15 cellular contexts compared by ENCODE assay signal in the genomic region with DNA sequence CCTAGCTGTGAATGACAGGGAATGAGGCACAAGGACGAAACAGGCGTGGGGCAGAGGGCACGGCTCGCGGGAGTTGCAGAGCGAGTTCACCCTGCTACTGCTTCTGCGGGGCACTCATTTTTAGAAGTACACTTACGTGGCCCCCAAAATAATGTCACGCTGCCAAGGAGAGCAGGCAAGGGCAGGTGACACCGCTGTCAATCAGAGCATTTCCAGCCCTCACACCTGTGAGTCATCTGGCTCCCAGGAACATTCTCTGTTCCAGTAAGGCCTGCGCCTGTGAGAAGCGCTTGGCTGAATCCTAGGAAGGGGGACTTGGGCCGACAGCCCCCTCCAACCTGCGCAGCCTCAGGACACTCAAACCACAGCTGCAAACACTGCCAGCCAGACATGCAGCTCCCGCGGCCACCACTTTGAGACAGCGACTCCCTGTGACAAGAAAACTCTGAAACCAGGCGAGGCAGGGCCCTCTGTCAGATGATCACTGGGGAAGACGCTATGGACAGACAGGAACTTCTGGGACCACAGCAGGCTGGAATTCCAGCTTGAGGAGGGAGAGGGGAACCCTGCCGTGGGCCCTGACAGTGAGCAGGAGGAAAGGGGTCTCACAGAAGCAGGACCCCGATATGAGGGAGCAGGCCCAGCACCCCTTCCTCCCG. TPM values are rescaled to one million over a fixed set of nuclear protein-coding genes. Genes with fewer than 3 reads are reported as not detected.
A peak's percentile ranks its signal among the peaks of the same experiment; 100 is the strongest.
DNase-seq lines count a peak whose midpoint lies in the region; ATAC-seq and TF ChIP-seq lines count a peak whose summit lies in the region.
"Had no signal": no experiment of that assay in that cellular context is flagged by ENCODE, and none has a peak within 500 bp of the region (broad histone marks: within the 10 kb centered on the region; RNA-seq: fewer than 3 reads in every experiment).

No MANE protein-coding gene starts in this region.

- CTCF ChIA-PET in activated naive CD4-positive, alpha-beta T cell treated with anti-CD3 and anti-CD28 coated beads for 36 hours (lab: Charles Lee): interaction anchor here (1.0 kb wide), 1 partner anchor 9 kb away, joined by 3 read pairs; no protein-coding TSS in a partner anchor

- TF ChIP-seq EP300 in upper lobe of left lung (IDR thresholded peaks at IDR 0.05): peak in 1 of 4 donors; percentile 71

- H3K36me3 Mint-ChIP-seq in activated naive CD4-positive, alpha-beta T cell treated with anti-CD3 and anti-CD28 coated beads, Interleukin-2, amount 50 U/mL, for 72 hours: peaks cover 0 to 15% of the 10 kb centered on the region in 2 donors
- peaks cover 13% of the 10 kb centered on the region for H3K36me3 Mint-ChIP-seq in activated naive CD4-positive, alpha-beta T cell treated with anti-CD3 and anti-CD28 coated beads for 36 hours (ENCODE audit: low read depth)
- H3K36me3 Mint-ChIP-seq in mesothelial cell of epicardium: peaks cover 6% of the 10 kb centered on the region
- H3K36me3 Mint-ChIP-seq: immature natural killer cell had no signal

- H3K4me1 ChIP-seq in upper lobe of left lung: peaks cover 12 to 33% (median 26%) of the 10 kb centered on the region in 4 donors

- H3K27me3 ChIP-seq in upper lobe of left lung: no peaks in the 10 kb centered on the region
- H3K27me3 ChIP-seq: MG63 had no signal

- DNase-seq in activated naive CD4-positive, alpha-beta T cell treated with anti-CD3 and anti-CD28 coated beads, Interleukin-2, amount 50 U/mL, for 72 hours (ENCODE audit: low spot score in 2 of 2): no peak
- DNase-seq in activated naive CD4-positive, alpha-beta T cell treated with anti-CD3 and anti-CD28 coated beads for 36 hours: no peak
- DNase-seq in mesothelial cell of epicardium (ENCODE audit: low spot score in 2 of 2, unreplicated experiment in 2 of 2) (no peak), upper lobe of left lung (peak in 1 of 2 donors; percentile 81)
- no peak for DNase-seq in activated CD4-positive, CD25-positive, alpha-beta regulatory T cell treated with anti-CD3 and anti-CD28 coated beads, Interleukin-2, amount 50 U/mL, for 72 hours
- DNase-seq: CD8-positive, alpha-beta memory T cell; foreskin fibroblast; immature natural killer cell; MG63; NCI-H2029 had no signal

- no peaks in the 10 kb centered on the region for H3K9me3 Mint-ChIP-seq in activated naive CD4-positive, alpha-beta T cell treated with anti-CD3 and anti-CD28 coated beads, Interleukin-2, amount 50 U/mL, for 72 hours
- H3K9me3 Mint-ChIP-seq in activated naive CD4-positive, alpha-beta T cell treated with anti-CD3 and anti-CD28 coated beads for 36 hours: no peaks in the 10 kb centered on the region
- H3K9me3 Mint-ChIP-seq in mesothelial cell of epicardium: no peaks in the 10 kb centered on the region
- H3K9me3 Mint-ChIP-seq: activated T-helper 1 cell treated with anti-CD3 and anti-CD28 coated beads, Interleukin-12 subunit alpha, Interleukin-12 subunit beta, Interleukin-2, Interleukin-4 antibody, amounts not matched to agents 30 ng/mL and 10 ng/mL and 1 ng/mL, durations not matched to agents 14 hours and 24 hours and 36 hours; CD8-positive, alpha-beta memory T cell; immature natural killer cell had no signal

- no peak overlapping the region for H3K4me3 ChIP-seq in upper lobe of left lung
- H3K4me3 ChIP-seq: A549, MG63 had no signal

- no peak for TF ChIP-seq POLR2A in upper lobe of left lung (IDR thresholded peaks at IDR 0.05)
- TF ChIP-seq POLR2A in GM18505 (IDR thresholded peaks at IDR 0.05; ENCODE audit: borderline replicate concordance, extremely low read depth, insufficient read depth, insufficient read length): no peak

- no peaks in the 10 kb centered on the region for H3K27me3 Mint-ChIP-seq in activated naive CD4-positive, alpha-beta T cell treated with anti-CD3 and anti-CD28 coated beads for 36 hours (ENCODE audit: low read depth)
- no peaks in the 10 kb centered on the region for H3K27me3 Mint-ChIP-seq in mesothelial cell of epicardium (ENCODE audit: low read depth)
- H3K27me3 Mint-ChIP-seq: CD8-positive, alpha-beta memory T cell had no signal

- ATAC-seq in activated naive CD4-positive, alpha-beta T cell treated with anti-CD3 and anti-CD28 coated beads, Interleukin-2, amount 50 U/mL, for 72 hours: no peak
- ATAC-seq in esophagus mucosa (peak; percentile 71), upper lobe of left lung (ENCODE audit: low FRiP score in 2 of 2) (peak; percentile 9 to 66), GM18505 (IDR thresholded peaks at IDR 0.05; ENCODE audit: unreplicated experiment) (no peak), HG02623 (IDR thresholded peaks at IDR 0.05; ENCODE audit: unreplicated experiment) (no peak)
- ATAC-seq: A549 had no signal

- 74 to 86% methylated on average over 14 to 19 of the region's 22 CpGs for WGBS in upper lobe of left lung, 2 donors

- no peak for TF ChIP-seq CTCF in mesothelial cell of epicardium (IDR thresholded peaks at IDR 0.05; ENCODE audit: unreplicated experiment)
- no peak for TF ChIP-seq CTCF in upper lobe of left lung (IDR thresholded peaks at IDR 0.05)

- H3K27ac ChIP-seq in upper lobe of left lung: peak overlapping the region; percentile 35 to 71 (median 68)
- H3K27ac ChIP-seq: A549 had no signal

- peaks cover 0 to 15% (median 7%) of the 10 kb centered on the region in 4 donors for H3K36me3 ChIP-seq in upper lobe of left lung

- H3K9me3 ChIP-seq in upper lobe of left lung: no peaks in the 10 kb centered on the region
- H3K9me3 ChIP-seq: A549, MG63 had no signal

- H3K4me3 Mint-ChIP-seq in activated naive CD4-positive, alpha-beta T cell treated with anti-CD3 and anti-CD28 coated beads for 36 hours: no peak overlapping the region
- H3K4me3 Mint-ChIP-seq in mesothelial cell of epicardium: no peak overlapping the region
- H3K4me3 Mint-ChIP-seq: activated T-helper 1 cell treated with anti-CD3 and anti-CD28 coated beads, Interleukin-12 subunit alpha, Interleukin-12 subunit beta, Interleukin-2, Interleukin-4 antibody, amounts not matched to agents 30 ng/mL and 10 ng/mL and 1 ng/mL, durations not matched to agents 14 hours and 24 hours and 36 hours; CD8-positive, alpha-beta memory T cell; immature natural killer cell had no signal

- intact Hi-C loops in activated naive CD4-positive, alpha-beta T cell treated with anti-CD3 and anti-CD28 coated beads for 36 hours (cut with micrococcal nuclease): no loop called here

- peaks cover 9% of the 10 kb centered on the region for H3K4me1 Mint-ChIP-seq in activated naive CD4-positive, alpha-beta T cell treated with anti-CD3 and anti-CD28 coated beads for 36 hours (ENCODE audit: low read depth)
- peaks cover 26% of the 10 kb centered on the region for H3K4me1 Mint-ChIP-seq in mesothelial cell of epicardium

- peak overlapping the region; percentile 35 to 40 for H3K27ac Mint-ChIP-seq in activated naive CD4-positive, alpha-beta T cell treated with anti-CD3 and anti-CD28 coated beads, Interleukin-2, amount 50 U/mL, for 72 hours
- H3K27ac Mint-ChIP-seq in activated naive CD4-positive, alpha-beta T cell treated with anti-CD3 and anti-CD28 coated beads for 36 hours: no peak overlapping the region
- H3K27ac Mint-ChIP-seq in mesothelial cell of epicardium: peak overlapping the region; percentile 53
- H3K27ac Mint-ChIP-seq: activated T-helper 1 cell treated with anti-CD3 and anti-CD28 coated beads, Interleukin-12 subunit alpha, Interleukin-12 subunit beta, Interleukin-2, Interleukin-4 antibody, amounts not matched to agents 30 ng/mL and 10 ng/mL and 1 ng/mL, durations not matched to agents 14 hours and 24 hours and 36 hours; immature natural killer cell had no signal

RNA-seq across cellular contexts. Expression of a gene that starts 12.7 kb away (rescaled TPM):
- total RNA-seq in activated naive CD4-positive, alpha-beta T cell treated with anti-CD3 and anti-CD28 coated beads, Interleukin-2, amount 50 U/mL, for 72 hours: 100 to 1,000 TPM in 1 of 2 donors, 10 to 100 TPM in 1; 64.2 to 154 TPM
- total RNA-seq in activated naive CD4-positive, alpha-beta T cell treated with anti-CD3 and anti-CD28 coated beads for 36 hours: 10 to 100 TPM; 48.7 to 55.0 TPM
- total RNA-seq in esophagus mucosa (20.8 TPM), mesothelial cell of epicardium (54.1 to 59.1 TPM (median 58.2 TPM) in 3 replicates), upper lobe of left lung (100 to 1,000 TPM in 1 of 6 donors, 10 to 100 TPM in 5; 30.3 to 104 (median 37.2) TPM)

RNA-seq across cellular contexts. Expression of a gene that starts 25.1 kb away (rescaled TPM):
- 10 to 100 TPM; 83.5 to 91.7 TPM for total RNA-seq in activated naive CD4-positive, alpha-beta T cell treated with anti-CD3 and anti-CD28 coated beads, Interleukin-2, amount 50 U/mL, for 72 hours
- total RNA-seq in activated naive CD4-positive, alpha-beta T cell treated with anti-CD3 and anti-CD28 coated beads for 36 hours: 10 to 100 TPM; 60.5 to 64.2 TPM
- total RNA-seq in esophagus mucosa (84.2 TPM), mesothelial cell of epicardium (107 to 116 TPM (median 115 TPM) in 3 replicates), upper lobe of left lung (100 to 1,000 TPM in 5 of 6 donors, 10 to 100 TPM in 1; 73.5 to 180 (median 115) TPM)

RNA-seq across cellular contexts. Expression of a gene that starts 59.7 kb away (rescaled TPM):
- total RNA-seq in activated naive CD4-positive, alpha-beta T cell treated with anti-CD3 and anti-CD28 coated beads, Interleukin-2, amount 50 U/mL, for 72 hours: 10 to 100 TPM; 41.9 to 69.9 TPM
- total RNA-seq in activated naive CD4-positive, alpha-beta T cell treated with anti-CD3 and anti-CD28 coated beads for 36 hours: 10 to 100 TPM; 56.9 to 60.6 TPM
- total RNA-seq in esophagus mucosa (48.9 TPM), mesothelial cell of epicardium (73.4 to 75.6 TPM (median 73.8 TPM) in 3 replicates), upper lobe of left lung (100 to 1,000 TPM in 2 of 6 donors, 10 to 100 TPM in 4; 67.2 to 114 (median 79.3) TPM)

Comparison
In these comparisons a context has a peak if more than half of its experiments do, and no peak if none do; other contexts are left out.
1. ATAC-seq: peak in esophagus mucosa (single experiment) and upper lobe of left lung (2 of 2); none in activated naive CD4-positive, alpha-beta T cell treated with anti-CD3 and anti-CD28 coated beads, Interleukin-2, amount 50 U/mL, for 72 hours (0 of 2), GM18505 (single experiment) and HG02623 (single experiment).